In the genomic region with DNA sequence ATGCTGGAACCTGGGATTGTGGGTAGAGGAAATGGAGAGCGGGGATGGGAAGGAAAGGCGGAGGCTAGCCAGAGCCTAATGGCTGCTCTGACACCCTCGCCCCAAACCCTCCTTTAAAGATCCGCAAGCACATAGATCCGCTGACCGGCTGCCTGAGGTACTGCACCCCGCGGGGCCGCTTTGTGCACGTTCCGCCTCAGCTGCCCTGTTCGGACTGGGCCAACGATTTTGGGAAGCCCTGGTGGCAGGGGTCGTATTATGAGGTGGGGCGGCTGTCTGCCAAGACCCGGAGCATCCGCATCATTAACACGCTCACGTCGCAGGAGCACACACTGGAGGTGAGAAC, we compare ENCODE assay signal across 1 cellular context.
A peak's percentile ranks its signal among the peaks of the same experiment; 100 is the strongest.
TF ChIP-seq lines count a peak whose summit lies in the region.

No MANE protein-coding gene starts in this region.

TF ChIP-seq in HepG2, 621 proteins besides CTCF, POLR2A, EP300 and RAD21 (continues in another document):
- no peak for TF ChIP-seq HNF4A (CRISPR knock-in tag; IDR thresholded peaks at IDR 0.05)
- no peak for TF ChIP-seq PTBP1 (IDR thresholded peaks at IDR 0.05; ENCODE audit: low read depth, low read length, poor library complexity, severe bottlenecking)
- TF ChIP-seq, protein P1, sequence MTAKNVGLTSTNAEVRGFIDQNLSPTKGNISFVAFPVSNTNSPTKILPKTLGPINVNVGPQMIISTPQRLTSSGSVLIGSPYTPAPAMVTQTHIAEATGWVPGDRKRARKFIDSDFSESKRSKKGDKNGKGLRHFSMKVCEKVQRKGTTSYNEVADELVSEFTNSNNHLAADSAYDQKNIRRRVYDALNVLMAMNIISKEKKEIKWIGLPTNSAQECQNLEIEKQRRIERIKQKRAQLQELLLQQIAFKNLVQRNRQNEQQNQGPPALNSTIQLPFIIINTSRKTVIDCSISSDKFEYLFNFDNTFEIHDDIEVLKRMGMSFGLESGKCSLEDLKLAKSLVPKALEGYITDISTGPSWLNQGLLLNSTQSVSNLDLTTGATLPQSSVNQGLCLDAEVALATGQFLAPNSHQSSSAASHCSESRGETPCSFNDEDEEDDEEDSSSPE (CRISPR knock-in tag; IDR thresholded peaks at IDR 0.05) = no peak
- TF ChIP-seq, protein P2, sequence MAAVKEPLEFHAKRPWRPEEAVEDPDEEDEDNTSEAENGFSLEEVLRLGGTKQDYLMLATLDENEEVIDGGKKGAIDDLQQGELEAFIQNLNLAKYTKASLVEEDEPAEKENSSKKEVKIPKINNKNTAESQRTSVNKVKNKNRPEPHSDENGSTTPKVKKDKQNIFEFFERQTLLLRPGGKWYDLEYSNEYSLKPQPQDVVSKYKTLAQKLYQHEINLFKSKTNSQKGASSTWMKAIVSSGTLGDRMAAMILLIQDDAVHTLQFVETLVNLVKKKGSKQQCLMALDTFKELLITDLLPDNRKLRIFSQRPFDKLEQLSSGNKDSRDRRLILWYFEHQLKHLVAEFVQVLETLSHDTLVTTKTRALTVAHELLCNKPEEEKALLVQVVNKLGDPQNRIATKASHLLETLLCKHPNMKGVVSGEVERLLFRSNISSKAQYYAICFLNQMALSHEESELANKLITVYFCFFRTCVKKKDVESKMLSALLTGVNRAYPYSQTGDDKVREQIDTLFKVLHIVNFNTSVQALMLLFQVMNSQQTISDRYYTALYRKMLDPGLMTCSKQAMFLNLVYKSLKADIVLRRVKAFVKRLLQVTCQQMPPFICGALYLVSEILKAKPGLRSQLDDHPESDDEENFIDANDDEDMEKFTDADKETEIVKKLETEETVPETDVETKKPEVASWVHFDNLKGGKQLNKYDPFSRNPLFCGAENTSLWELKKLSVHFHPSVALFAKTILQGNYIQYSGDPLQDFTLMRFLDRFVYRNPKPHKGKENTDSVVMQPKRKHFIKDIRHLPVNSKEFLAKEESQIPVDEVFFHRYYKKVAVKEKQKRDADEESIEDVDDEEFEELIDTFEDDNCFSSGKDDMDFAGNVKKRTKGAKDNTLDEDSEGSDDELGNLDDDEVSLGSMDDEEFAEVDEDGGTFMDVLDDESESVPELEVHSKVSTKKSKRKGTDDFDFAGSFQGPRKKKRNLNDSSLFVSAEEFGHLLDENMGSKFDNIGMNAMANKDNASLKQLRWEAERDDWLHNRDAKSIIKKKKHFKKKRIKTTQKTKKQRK (IDR thresholded peaks at IDR 0.05; ENCODE audit: low read length) = no peak
- TF ChIP-seq KLF9 (CRISPR knock-in tag; IDR thresholded peaks at IDR 0.05; ENCODE audit: low read depth) = no peak
- TF ChIP-seq, protein P3, sequence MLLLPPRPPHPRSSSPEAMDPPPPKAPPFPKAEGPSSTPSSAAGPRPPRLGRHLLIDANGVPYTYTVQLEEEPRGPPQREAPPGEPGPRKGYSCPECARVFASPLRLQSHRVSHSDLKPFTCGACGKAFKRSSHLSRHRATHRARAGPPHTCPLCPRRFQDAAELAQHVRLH (CRISPR knock-in tag; IDR thresholded peaks at IDR 0.05; ENCODE audit: borderline replicate concordance, low read depth) = 0 out of 2 replicates have a peak, but pooled peaks have one; percentile 21
- 0 out of 2 replicates have a peak, but pooled peaks have one; percentile 21 for TF ChIP-seq MED1 (CRISPR knock-in tag; IDR thresholded peaks at IDR 0.05)
- 0 out of 4 replicates have a peak, but pooled peaks of 1 of the 2 experiments have one; percentile 17 for TF ChIP-seq KLF16 (CRISPR knock-in tag; IDR thresholded peaks at IDR 0.05)
- TF ChIP-seq, protein P4, sequence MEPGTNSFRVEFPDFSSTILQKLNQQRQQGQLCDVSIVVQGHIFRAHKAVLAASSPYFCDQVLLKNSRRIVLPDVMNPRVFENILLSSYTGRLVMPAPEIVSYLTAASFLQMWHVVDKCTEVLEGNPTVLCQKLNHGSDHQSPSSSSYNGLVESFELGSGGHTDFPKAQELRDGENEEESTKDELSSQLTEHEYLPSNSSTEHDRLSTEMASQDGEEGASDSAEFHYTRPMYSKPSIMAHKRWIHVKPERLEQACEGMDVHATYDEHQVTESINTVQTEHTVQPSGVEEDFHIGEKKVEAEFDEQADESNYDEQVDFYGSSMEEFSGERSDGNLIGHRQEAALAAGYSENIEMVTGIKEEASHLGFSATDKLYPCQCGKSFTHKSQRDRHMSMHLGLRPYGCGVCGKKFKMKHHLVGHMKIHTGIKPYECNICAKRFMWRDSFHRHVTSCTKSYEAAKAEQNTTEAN (CRISPR knock-in tag; conservative IDR thresholded peaks at IDR 0.05) = no peak
- no peak for TF ChIP-seq THYN1 (CRISPR knock-in tag; IDR thresholded peaks at IDR 0.05; ENCODE audit: borderline replicate concordance, low read depth)
- no peak for TF ChIP-seq CBFB (CRISPR knock-in tag; IDR thresholded peaks at IDR 0.05)
- peak; percentile 59 for TF ChIP-seq STAG1 (CRISPR knock-in tag; IDR thresholded peaks at IDR 0.05)
- 0 out of 2 replicates have a peak, but pooled peaks have one; percentile 2 for TF ChIP-seq SPEN (CRISPR knock-in tag; IDR thresholded peaks at IDR 0.05; ENCODE audit: low read depth)
- no peak for TF ChIP-seq ZNF672 (CRISPR knock-in tag; IDR thresholded peaks at IDR 0.05)
- TF ChIP-seq, protein P5, sequence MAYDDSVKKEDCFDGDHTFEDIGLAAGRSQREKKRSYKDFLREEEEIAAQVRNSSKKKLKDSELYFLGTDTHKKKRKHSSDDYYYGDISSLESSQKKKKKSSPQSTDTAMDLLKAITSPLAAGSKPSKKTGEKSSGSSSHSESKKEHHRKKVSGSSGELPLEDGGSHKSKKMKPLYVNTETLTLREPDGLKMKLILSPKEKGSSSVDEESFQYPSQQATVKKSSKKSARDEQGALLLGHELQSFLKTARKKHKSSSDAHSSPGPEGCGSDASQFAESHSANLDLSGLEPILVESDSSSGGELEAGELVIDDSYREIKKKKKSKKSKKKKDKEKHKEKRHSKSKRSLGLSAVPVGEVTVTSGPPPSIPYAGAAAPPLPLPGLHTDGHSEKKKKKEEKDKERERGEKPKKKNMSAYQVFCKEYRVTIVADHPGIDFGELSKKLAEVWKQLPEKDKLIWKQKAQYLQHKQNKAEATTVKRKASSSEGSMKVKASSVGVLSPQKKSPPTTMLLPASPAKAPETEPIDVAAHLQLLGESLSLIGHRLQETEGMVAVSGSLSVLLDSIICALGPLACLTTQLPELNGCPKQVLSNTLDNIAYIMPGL (CRISPR knock-in tag; IDR thresholded peaks at IDR 0.05; ENCODE audit: borderline replicate concordance in 1 of 2, low read depth in 1 of 2) = 0 out of 4 replicates have a peak, but pooled peaks of 1 of the 2 experiments have one; percentile 14
- 0 out of 2 replicates have a peak, but pooled peaks have one; percentile 10 for TF ChIP-seq ZMAT3 (CRISPR knock-in tag; conservative IDR thresholded peaks at IDR 0.05)
- TF ChIP-seq NR2C2 (CRISPR knock-in tag; IDR thresholded peaks at IDR 0.05; ENCODE audit: borderline replicate concordance) = no peak
- TF ChIP-seq, protein P6, sequence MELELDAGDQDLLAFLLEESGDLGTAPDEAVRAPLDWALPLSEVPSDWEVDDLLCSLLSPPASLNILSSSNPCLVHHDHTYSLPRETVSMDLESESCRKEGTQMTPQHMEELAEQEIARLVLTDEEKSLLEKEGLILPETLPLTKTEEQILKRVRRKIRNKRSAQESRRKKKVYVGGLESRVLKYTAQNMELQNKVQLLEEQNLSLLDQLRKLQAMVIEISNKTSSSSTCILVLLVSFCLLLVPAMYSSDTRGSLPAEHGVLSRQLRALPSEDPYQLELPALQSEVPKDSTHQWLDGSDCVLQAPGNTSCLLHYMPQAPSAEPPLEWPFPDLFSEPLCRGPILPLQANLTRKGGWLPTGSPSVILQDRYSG (CRISPR knock-in tag; IDR thresholded peaks at IDR 0.05) = no peak
- 0 out of 2 replicates have a peak, but pooled peaks have one; percentile 19 for TF ChIP-seq EEA1 (CRISPR knock-in tag; IDR thresholded peaks at IDR 0.05; ENCODE audit: borderline replicate concordance)
- 0 out of 2 replicates have a peak, but pooled peaks have one; percentile 25 for TF ChIP-seq ZNF777 (CRISPR knock-in tag; IDR thresholded peaks at IDR 0.05)
- no peak for TF ChIP-seq HHEX (CRISPR knock-in tag; IDR thresholded peaks at IDR 0.05)
- 0 out of 2 replicates have a peak, but pooled peaks have one; percentile 4 for TF ChIP-seq KAT8 (CRISPR knock-in tag; IDR thresholded peaks at IDR 0.05)
- TF ChIP-seq LCORL (IDR thresholded peaks at IDR 0.05) = no peak
- peak; percentile 60; the same call in 1 of the 2 replicates for TF ChIP-seq LCORL (CRISPR knock-in tag; IDR thresholded peaks at IDR 0.05)
- TF ChIP-seq ZSCAN9 (CRISPR knock-in tag; IDR thresholded peaks at IDR 0.05; ENCODE audit: borderline replicate concordance) = no peak
- TF ChIP-seq FOSL1 (CRISPR knock-in tag; IDR thresholded peaks at IDR 0.05; ENCODE audit: borderline replicate concordance) = no peak
- TF ChIP-seq, protein P7, sequence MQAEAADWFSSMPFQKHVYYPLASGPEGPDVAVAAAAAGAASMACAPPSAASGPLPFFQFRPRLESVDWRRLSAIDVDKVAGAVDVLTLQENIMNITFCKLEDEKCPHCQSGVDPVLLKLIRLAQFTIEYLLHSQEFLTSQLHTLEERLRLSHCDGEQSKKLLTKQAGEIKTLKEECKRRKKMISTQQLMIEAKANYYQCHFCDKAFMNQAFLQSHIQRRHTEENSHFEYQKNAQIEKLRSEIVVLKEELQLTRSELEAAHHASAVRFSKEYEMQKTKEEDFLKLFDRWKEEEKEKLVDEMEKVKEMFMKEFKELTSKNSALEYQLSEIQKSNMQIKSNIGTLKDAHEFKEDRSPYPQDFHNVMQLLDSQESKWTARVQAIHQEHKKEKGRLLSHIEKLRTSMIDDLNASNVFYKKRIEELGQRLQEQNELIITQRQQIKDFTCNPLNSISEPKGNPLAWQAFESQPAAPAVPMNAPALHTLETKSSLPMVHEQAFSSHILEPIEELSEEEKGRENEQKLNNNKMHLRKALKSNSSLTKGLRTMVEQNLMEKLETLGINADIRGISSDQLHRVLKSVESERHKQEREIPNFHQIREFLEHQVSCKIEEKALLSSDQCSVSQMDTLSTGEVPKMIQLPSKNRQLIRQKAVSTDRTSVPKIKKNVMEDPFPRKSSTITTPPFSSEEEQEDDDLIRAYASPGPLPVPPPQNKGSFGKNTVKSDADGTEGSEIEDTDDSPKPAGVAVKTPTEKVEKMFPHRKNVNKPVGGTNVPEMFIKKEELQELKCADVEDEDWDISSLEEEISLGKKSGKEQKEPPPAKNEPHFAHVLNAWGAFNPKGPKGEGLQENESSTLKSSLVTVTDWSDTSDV (CRISPR knock-in tag; IDR thresholded peaks at IDR 0.05) = no peak
- TF ChIP-seq, protein P8, sequence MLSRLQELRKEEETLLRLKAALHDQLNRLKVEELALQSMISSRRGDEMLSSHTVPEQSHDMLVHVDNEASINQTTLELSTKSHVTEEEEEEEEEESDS (CRISPR knock-in tag; IDR thresholded peaks at IDR 0.05; ENCODE audit: borderline replicate concordance) = 0 out of 2 replicates have a peak, but pooled peaks have one; percentile 9
- TF ChIP-seq, protein P9, sequence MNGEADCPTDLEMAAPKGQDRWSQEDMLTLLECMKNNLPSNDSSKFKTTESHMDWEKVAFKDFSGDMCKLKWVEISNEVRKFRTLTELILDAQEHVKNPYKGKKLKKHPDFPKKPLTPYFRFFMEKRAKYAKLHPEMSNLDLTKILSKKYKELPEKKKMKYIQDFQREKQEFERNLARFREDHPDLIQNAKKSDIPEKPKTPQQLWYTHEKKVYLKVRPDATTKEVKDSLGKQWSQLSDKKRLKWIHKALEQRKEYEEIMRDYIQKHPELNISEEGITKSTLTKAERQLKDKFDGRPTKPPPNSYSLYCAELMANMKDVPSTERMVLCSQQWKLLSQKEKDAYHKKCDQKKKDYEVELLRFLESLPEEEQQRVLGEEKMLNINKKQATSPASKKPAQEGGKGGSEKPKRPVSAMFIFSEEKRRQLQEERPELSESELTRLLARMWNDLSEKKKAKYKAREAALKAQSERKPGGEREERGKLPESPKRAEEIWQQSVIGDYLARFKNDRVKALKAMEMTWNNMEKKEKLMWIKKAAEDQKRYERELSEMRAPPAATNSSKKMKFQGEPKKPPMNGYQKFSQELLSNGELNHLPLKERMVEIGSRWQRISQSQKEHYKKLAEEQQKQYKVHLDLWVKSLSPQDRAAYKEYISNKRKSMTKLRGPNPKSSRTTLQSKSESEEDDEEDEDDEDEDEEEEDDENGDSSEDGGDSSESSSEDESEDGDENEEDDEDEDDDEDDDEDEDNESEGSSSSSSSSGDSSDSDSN (CRISPR knock-in tag; IDR thresholded peaks at IDR 0.05) = peak; percentile 22; the same call in 1 of the 2 replicates
- TF ChIP-seq, protein P10, sequence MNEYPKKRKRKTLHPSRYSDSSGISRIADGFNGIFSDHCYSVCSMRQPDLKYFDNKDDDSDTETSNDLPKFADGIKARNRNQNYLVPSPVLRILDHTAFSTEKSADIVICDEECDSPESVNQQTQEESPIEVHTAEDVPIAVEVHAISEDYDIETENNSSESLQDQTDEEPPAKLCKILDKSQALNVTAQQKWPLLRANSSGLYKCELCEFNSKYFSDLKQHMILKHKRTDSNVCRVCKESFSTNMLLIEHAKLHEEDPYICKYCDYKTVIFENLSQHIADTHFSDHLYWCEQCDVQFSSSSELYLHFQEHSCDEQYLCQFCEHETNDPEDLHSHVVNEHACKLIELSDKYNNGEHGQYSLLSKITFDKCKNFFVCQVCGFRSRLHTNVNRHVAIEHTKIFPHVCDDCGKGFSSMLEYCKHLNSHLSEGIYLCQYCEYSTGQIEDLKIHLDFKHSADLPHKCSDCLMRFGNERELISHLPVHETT (CRISPR knock-in tag; conservative IDR thresholded peaks at IDR 0.05) = no peak
- peak; percentile 15 for TF ChIP-seq TEAD3 (CRISPR knock-in tag; optimal IDR thresholded peaks at IDR 0.05; ENCODE audit: borderline replicate concordance)
- no peak for TF ChIP-seq RELA (CRISPR knock-in tag; IDR thresholded peaks at IDR 0.05)
- no peak for TF ChIP-seq ZNF263 (CRISPR knock-in tag; IDR thresholded peaks at IDR 0.05)
- no peak for TF ChIP-seq ZNF17 (CRISPR knock-in tag; IDR thresholded peaks at IDR 0.05)
- TF ChIP-seq HOXA5 (CRISPR knock-in tag; IDR thresholded peaks at IDR 0.05) = 0 out of 2 replicates have a peak, but pooled peaks have one; percentile 38
- peak; percentile 4; the same call in 1 of the 2 replicates for TF ChIP-seq IRF2 (CRISPR knock-in tag; IDR thresholded peaks at IDR 0.05)
- TF ChIP-seq, protein P11, sequence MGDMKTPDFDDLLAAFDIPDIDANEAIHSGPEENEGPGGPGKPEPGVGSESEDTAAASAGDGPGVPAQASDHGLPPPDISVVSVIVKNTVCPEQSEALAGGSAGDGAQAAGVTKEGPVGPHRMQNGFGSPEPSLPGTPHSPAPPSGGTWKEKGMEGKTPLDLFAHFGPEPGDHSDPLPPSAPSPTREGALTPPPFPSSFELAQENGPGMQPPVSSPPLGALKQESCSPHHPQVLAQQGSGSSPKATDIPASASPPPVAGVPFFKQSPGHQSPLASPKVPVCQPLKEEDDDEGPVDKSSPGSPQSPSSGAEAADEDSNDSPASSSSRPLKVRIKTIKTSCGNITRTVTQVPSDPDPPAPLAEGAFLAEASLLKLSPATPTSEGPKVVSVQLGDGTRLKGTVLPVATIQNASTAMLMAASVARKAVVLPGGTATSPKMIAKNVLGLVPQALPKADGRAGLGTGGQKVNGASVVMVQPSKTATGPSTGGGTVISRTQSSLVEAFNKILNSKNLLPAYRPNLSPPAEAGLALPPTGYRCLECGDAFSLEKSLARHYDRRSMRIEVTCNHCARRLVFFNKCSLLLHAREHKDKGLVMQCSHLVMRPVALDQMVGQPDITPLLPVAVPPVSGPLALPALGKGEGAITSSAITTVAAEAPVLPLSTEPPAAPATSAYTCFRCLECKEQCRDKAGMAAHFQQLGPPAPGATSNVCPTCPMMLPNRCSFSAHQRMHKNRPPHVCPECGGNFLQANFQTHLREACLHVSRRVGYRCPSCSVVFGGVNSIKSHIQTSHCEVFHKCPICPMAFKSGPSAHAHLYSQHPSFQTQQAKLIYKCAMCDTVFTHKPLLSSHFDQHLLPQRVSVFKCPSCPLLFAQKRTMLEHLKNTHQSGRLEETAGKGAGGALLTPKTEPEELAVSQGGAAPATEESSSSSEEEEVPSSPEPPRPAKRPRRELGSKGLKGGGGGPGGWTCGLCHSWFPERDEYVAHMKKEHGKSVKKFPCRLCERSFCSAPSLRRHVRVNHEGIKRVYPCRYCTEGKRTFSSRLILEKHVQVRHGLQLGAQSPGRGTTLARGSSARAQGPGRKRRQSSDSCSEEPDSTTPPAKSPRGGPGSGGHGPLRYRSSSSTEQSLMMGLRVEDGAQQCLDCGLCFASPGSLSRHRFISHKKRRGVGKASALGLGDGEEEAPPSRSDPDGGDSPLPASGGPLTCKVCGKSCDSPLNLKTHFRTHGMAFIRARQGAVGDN (CRISPR knock-in tag; IDR thresholded peaks at IDR 0.05) = peak; percentile 72
